ENCODE assay signal across 8 cellular contexts in genomic region chr13:95301947-95302386, GRCh38. TPM values are rescaled to one million over a fixed set of nuclear protein-coding genes. Genes with fewer than 3 reads are reported as not detected.
A peak's percentile ranks its signal among the peaks of the same experiment; 100 is the strongest.
DNase-seq lines count a peak whose midpoint lies in the region; ATAC-seq, FAIRE-seq and TF ChIP-seq lines count a peak whose summit lies in the region.

No MANE protein-coding gene starts in this region.

- peak overlapping the region in 3 of 5 experiments; percentile 49 to 74 (median 74) for H3K27ac Mint-ChIP-seq in brain

- peaks cover 23% of the 10 kb centered on the region for H3K27me3 Mint-ChIP-seq in brain

- peaks cover 36% of the 10 kb centered on the region for H3K4me1 Mint-ChIP-seq in brain

- no peaks in the 10 kb centered on the region for H3K36me3 Mint-ChIP-seq in brain

- no peaks in the 10 kb centered on the region for H3K36me3 ChIP-seq in mesodermal cell (ENCODE audit: control insufficient read depth, insufficient read depth, low read length)

- H3K9me3 ChIP-seq in mesodermal cell (ENCODE audit: control insufficient read depth, low read length): no peaks in the 10 kb centered on the region

- WGBS in mesodermal cell (ENCODE audit: insufficient coverage in 2 of 2), 2 experiments: 28 to 37% methylated on average over 14 of the region's 14 CpGs

- FAIRE-seq in GM18507 (lab: Jason Lieb, UNC) (peak; percentile 15), D721Med (lab: Jason Lieb, UNC) (no peak)

- H3K9me3 Mint-ChIP-seq in brain: peaks cover 0 to 17% (median 0%) of the 10 kb centered on the region in 5 experiments

- DNase-seq in GM18507 (ENCODE audit: extremely low spot score, insufficient read length, low read depth): no peak
- DNase-seq in NCI-H1092 (lab: John Stamatoyannopoulos, UW): peak; percentile 81
- no peak for DNase-seq in anterior cingulate cortex (lab: John Stamatoyannopoulos, UW)
- DNase-seq in D721Med (ENCODE audit: insufficient read length, low spot score): no peak
- DNase-seq in middle frontal gyrus (ENCODE audit: extremely low spot score, low spot score): no peak

- no peaks in the 10 kb centered on the region for H3K4me1 ChIP-seq in mesodermal cell (ENCODE audit: control insufficient read depth, insufficient read depth, low read length, poor library complexity, severe bottlenecking)

- H3K4me3 Mint-ChIP-seq in brain: peak overlapping the region; percentile 75 to 87 (median 81)

- peak overlapping the region; percentile 70 for H3K4me3 ChIP-seq in mesodermal cell (ENCODE audit: extremely low read depth, insufficient read depth, low read length, poor library complexity, severe bottlenecking)

- H3K27ac ChIP-seq in mesodermal cell (ENCODE audit: low read depth, low read length, severe bottlenecking): no peak overlapping the region

- peak in 1 of 2 experiments; percentile 25 for TF ChIP-seq CTCF in brain (conservative IDR thresholded peaks at IDR 0.05)
- no peak for TF ChIP-seq CTCF in D721Med (IDR thresholded peaks at IDR 0.05; ENCODE audit: insufficient read depth, missing control alignments)

- no peak for ATAC-seq in HG03108 (IDR thresholded peaks at IDR 0.05; ENCODE audit: unreplicated experiment)

RNA-seq across cellular contexts. Expression of gene ABCC4, which starts 0.7 kb away (rescaled TPM):
- polyA plus RNA-seq in brain (ENCODE audit: insufficient read depth, low read depth, low replicate concordance): 3.2 TPM
- polyA plus RNA-seq in mesodermal cell (2013, experiment 1 of 2): 12.1 TPM
- 10.1 TPM for polyA plus RNA-seq in mesodermal cell (2013, experiment 2 of 2)
